Comparison of ENCODE assay signal across 9 cellular contexts in the genomic region with DNA sequence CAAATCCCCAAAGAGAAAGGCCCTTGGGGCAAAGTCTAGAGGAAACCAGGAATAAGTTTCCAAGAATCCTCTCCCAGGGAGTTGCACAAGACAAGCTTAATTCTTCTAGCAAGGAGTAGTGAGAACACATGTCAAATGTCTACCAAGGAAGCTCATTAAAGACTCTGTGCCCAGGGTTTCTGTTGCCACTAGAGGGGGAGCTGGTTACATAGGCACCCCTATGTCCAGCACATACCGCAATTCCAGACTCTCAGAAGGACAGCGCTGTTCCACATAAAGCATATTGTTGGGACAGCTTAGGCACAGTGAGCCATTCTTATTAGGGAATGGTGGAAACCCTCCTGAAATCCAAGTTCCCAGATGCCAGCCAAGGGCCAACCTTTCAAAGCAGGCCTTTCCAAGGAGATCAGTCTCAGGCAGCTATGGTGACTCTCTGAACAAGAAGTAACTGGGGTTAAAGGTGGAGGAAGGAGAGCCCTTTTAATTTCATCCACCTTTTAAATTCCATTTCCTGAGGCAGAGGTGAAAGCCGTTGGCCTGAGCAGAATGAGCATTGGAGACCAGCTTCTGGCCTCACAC.
DNase-seq lines count a peak whose midpoint lies in the region; ATAC-seq, FAIRE-seq and TF ChIP-seq lines count a peak whose summit lies in the region.
"Had no signal": no experiment of that assay in that cellular context is flagged by ENCODE, and none has a peak within 500 bp of the region (broad histone marks: within the 10 kb centered on the region; RNA-seq: fewer than 3 reads in every experiment).

No MANE protein-coding gene starts in this region.

- in situ Hi-C loops in Panc1 (cut with HindIII; ENCODE audit: low pct_unique_long_range_greater_than_20kb, low sequenced_read_pairs): no loop called here

- FAIRE-seq in pancreas (lab: Jason Lieb, UNC): no peak
- FAIRE-seq: TTC549 had no signal

- POLR2A ChIA-PET in Panc1 (lab: Charles Lee): interaction anchor here (0.5 kb wide), 1 partner anchor 1106 kb away, joined by 3 read pairs; no protein-coding TSS in a partner anchor

- H3K36me3 ChIP-seq in H7 (replicated peaks; ENCODE audit: control insufficient read depth, insufficient read depth, low read length) (no peaks in the 10 kb centered on the region), Panc1 (ENCODE audit: control insufficient read depth, insufficient read depth, low read length) (no peaks in the 10 kb centered on the region), esophagus squamous epithelium (no peaks in the 10 kb centered on the region), pancreas (no peaks in the 10 kb centered on the region)

- H3K9me3 ChIP-seq in Panc1 (ENCODE audit: control insufficient read depth, insufficient read depth, low read depth, low read length) (no peaks in the 10 kb centered on the region), esophagus squamous epithelium (peaks cover 0 to 3% (median 3%) of the 10 kb centered on the region in 3 donors), pancreas (no peaks in the 10 kb centered on the region)

- H3K27ac ChIP-seq in Panc1 (ENCODE audit: low read length) (peak overlapping the region; percentile 40), esophagus squamous epithelium (no peak overlapping the region), pancreas (no peak overlapping the region)

- CTCF ChIA-PET in Panc1 (lab: Charles Lee): interaction anchor here (0.5 to 1.0 kb wide), 6 partner anchors 15 to 720 kb away, joined by 3 to 11 read pairs (median 4); no protein-coding TSS in a partner anchor

- TF ChIP-seq CTCF in Panc1 (IDR thresholded peaks at IDR 0.05) (peak; percentile 89), esophagus squamous epithelium (IDR thresholded peaks at IDR 0.05) (peak in 5 of 6 experiments; percentile 14 to 39 (median 23)), pancreas (IDR thresholded peaks at IDR 0.05) (peak in 1 of 4 donors; percentile 28)

- ATAC-seq in Panc1 (peak; percentile 95), pancreas (peak; percentile 56 to 82 (median 79)), GM19463 (IDR thresholded peaks at IDR 0.05; ENCODE audit: unreplicated experiment) (no peak)

- H3K4me1 ChIP-seq in Panc1 (ENCODE audit: control insufficient read depth, insufficient read depth, low read length) (peaks cover 21% of the 10 kb centered on the region), esophagus squamous epithelium (peaks cover 0 to 17% (median 2%) of the 10 kb centered on the region in 3 donors), pancreas (no peaks in the 10 kb centered on the region)

- WGBS in esophagus squamous epithelium, 2 donors: 65 to 66% methylated on average over 3 of the region's 3 CpGs
- WGBS in pancreas, 2 donors: 44 to 53% methylated on average over 3 of the region's 3 CpGs

- H3K4me3 ChIP-seq in H7 (ENCODE audit: insufficient read depth, low read depth, low read length): no peak overlapping the region
- no peak overlapping the region for H3K4me3 ChIP-seq in Panc1 (ENCODE audit: low read depth in 2 of 2, low read length in 2 of 2)
- H3K4me3 ChIP-seq in esophagus squamous epithelium: no peak overlapping the region
- H3K4me3 ChIP-seq in pancreas: no peak overlapping the region

- no TSS peak for BruUV-seq in Panc1 (replicated peaks; lab: Mats Ljungman, UMichigan)

- intact Hi-C loops in Panc1 (cut with micrococcal nuclease; ENCODE audit: unreplicated experiment): no loop called here
- intact Hi-C loops in esophagus squamous epithelium (cut with DNase I): no loop called here
- intact Hi-C loops in pancreas (cut with DNase I): no loop called here

- DNase-seq in H7: peak; percentile 67
- DNase-seq in Panc1 (ENCODE audit: low read depth, low spot score): peak; percentile 17
- no peak for DNase-seq in esophagus squamous epithelium (lab: John Stamatoyannopoulos, UW)
- DNase-seq in pancreas: no peak
- DNase-seq in DMS79 treated with DMSO at 0.1 percent for 48 hours (lab: John Stamatoyannopoulos, UW): no peak
- DNase-seq in SHP77 (lab: John Stamatoyannopoulos, UW): no peak
- no peak for DNase-seq in stimulated activated CD4-positive, alpha-beta T cell treated with anti-CD3 and anti-CD28 coated beads, Interleukin-15, amount 100 ng/mL, for 24 hours

- no peak for TF ChIP-seq POLR2A in esophagus squamous epithelium (IDR thresholded peaks at IDR 0.05)

- no peaks in the 10 kb centered on the region for H3K27me3 ChIP-seq in H7 (ENCODE audit: control insufficient read depth, insufficient read depth, low read length)
- no peaks in the 10 kb centered on the region for H3K27me3 ChIP-seq in Panc1 (ENCODE audit: control insufficient read depth, insufficient read depth, low read length)
- peaks cover 0 to 8% (median 0%) of the 10 kb centered on the region in 4 donors for H3K27me3 ChIP-seq in esophagus squamous epithelium
- H3K27me3 ChIP-seq in pancreas: peaks cover 0 to 5% (median 0%) of the 10 kb centered on the region in 4 donors

Comparison
In these comparisons a context has a peak if more than half of its experiments do, and no peak if none do; other contexts are left out.
1. DNase-seq: peak in H7 (single experiment) and Panc1 (single experiment); none in esophagus squamous epithelium (single experiment), pancreas (0 of 6), DMS79 treated with DMSO at 0.1 percent for 48 hours (single experiment), SHP77 (0 of 2) and stimulated activated CD4-positive, alpha-beta T cell treated with anti-CD3 and anti-CD28 coated beads, Interleukin-15, amount 100 ng/mL, for 24 hours (single experiment).